In genomic region chr15:101204744-101205535, GRCh38 we compare ENCODE assay signal across 12 cellular contexts. TPM values are rescaled to one million over a fixed set of nuclear protein-coding genes. Genes with fewer than 3 reads are reported as not detected.
A peak's percentile ranks its signal among the peaks of the same experiment; 100 is the strongest.
DNase-seq lines count a peak whose midpoint lies in the region; ATAC-seq and TF ChIP-seq lines count a peak whose summit lies in the region.
"Had no signal": no experiment of that assay in that cellular context is flagged by ENCODE, and none has a peak within 500 bp of the region (broad histone marks: within the 10 kb centered on the region; RNA-seq: fewer than 3 reads in every experiment).

No MANE protein-coding gene starts in this region.

- H3K4me2 ChIP-seq in GM23248 (ENCODE audit: unreplicated experiment), result peak overlapping the region; percentile 43

- H3K9me2 ChIP-seq in GM23248 (ENCODE audit: insufficient read depth), result no peaks in the 10 kb centered on the region

- in situ Hi-C loops in GM23248 (cut with MboI), result no loop called here

- H3K9ac ChIP-seq in GM23248, result peak overlapping the region; percentile 63

- H3K4me3 Mint-ChIP-seq in activated CD8-positive, alpha-beta T cell treated with anti-CD3 and anti-CD28 coated beads, Interleukin-2, amount 10 ng/mL, durations not matched to agents 7 days and 5 days, result peak overlapping the region; percentile 73

- CTCF ChIA-PET in activated CD8-positive, alpha-beta T cell treated with anti-CD3 and anti-CD28 coated beads, Interleukin-2, amount 10 ng/mL, durations not matched to agents 7 days and 5 days (lab: Charles Lee), result interaction anchor here (0.7 to 2.2 kb wide), 15 partner anchors 10 to 115 kb away, joined by 3 to 13 read pairs (median 4); no protein-coding TSS in a partner anchor

- H3K27ac ChIP-seq in GM23248 (peak overlapping the region; percentile 89), suprapubic skin (no peak overlapping the region)
- H3K27ac ChIP-seq: gastrocnemius medialis had no signal

- H3K27me3 ChIP-seq in GM23248 (replicated peaks; ENCODE audit: insufficient read depth) (no peaks in the 10 kb centered on the region), suprapubic skin (no peaks in the 10 kb centered on the region)
- H3K27me3 ChIP-seq: gastrocnemius medialis had no signal

- H3F3A ChIP-seq in GM23248 (ENCODE audit: insufficient read depth), result peaks cover 67% of the 10 kb centered on the region

- WGBS in GM23248 (ENCODE audit: low coverage in 1 of 2, low lambda C conversion rate in 2 of 2, missing lambda C conversion rate in 2 of 2), 2 experiments, result 42 to 45% methylated on average over 5 of the region's 5 CpGs
- 75% methylated on average over 5 of the region's 5 CpGs for WGBS in suprapubic skin

- no peak for TF ChIP-seq EP300 in suprapubic skin (IDR thresholded peaks at IDR 0.05)

- H3K9me3 Mint-ChIP-seq in activated CD8-positive, alpha-beta T cell treated with anti-CD3 and anti-CD28 coated beads, Interleukin-2, amount 10 ng/mL, durations not matched to agents 7 days and 5 days (ENCODE audit: insufficient read depth), result no peaks in the 10 kb centered on the region

- POLR2A ChIA-PET in activated CD8-positive, alpha-beta T cell treated with anti-CD3 and anti-CD28 coated beads, Interleukin-2, amount 10 ng/mL, durations not matched to agents 7 days and 5 days (lab: Charles Lee), result interaction anchor here (0.6 to 1.8 kb wide), 8 partner anchors 35 to 101 kb away, joined by 3 to 9 read pairs (median 4); partner anchors contain the start of gene CHSY1

- H3K4me1 ChIP-seq in GM23248 (ENCODE audit: insufficient read depth), result peaks cover 62% of the 10 kb centered on the region
- H3K4me1 ChIP-seq in suprapubic skin, result peaks cover 92% of the 10 kb centered on the region

- H3K27me3 Mint-ChIP-seq in activated CD8-positive, alpha-beta T cell treated with anti-CD3 and anti-CD28 coated beads, Interleukin-2, amount 10 ng/mL, durations not matched to agents 7 days and 5 days (ENCODE audit: low read depth), result no peaks in the 10 kb centered on the region

- H3K36me3 ChIP-seq in GM23248 (ENCODE audit: low read depth) (no peaks in the 10 kb centered on the region), suprapubic skin (no peaks in the 10 kb centered on the region)
- H3K36me3 ChIP-seq: gastrocnemius medialis had no signal

- no peak overlapping the region for H2AFZ ChIP-seq in GM23248

- TF ChIP-seq CTCF in AG10803 (conservative IDR thresholded peaks at IDR 0.05; ENCODE audit: low read length) (no peak), fibroblast of villous mesenchyme (IDR thresholded peaks at IDR 0.05; ENCODE audit: insufficient read depth, low read depth, low read length) (no peak), suprapubic skin (IDR thresholded peaks at IDR 0.05) (no peak)

- H3K4me1 Mint-ChIP-seq in activated CD8-positive, alpha-beta T cell treated with anti-CD3 and anti-CD28 coated beads, Interleukin-2, amount 10 ng/mL, durations not matched to agents 7 days and 5 days (ENCODE audit: low read depth), result peaks cover 88% of the 10 kb centered on the region

- no peak for ATAC-seq in activated CD8-positive, alpha-beta T cell treated with anti-CD3 and anti-CD28 coated beads, Interleukin-2, amount 10 ng/mL, durations not matched to agents 7 days and 5 days
- no peak for ATAC-seq in GM18502 (IDR thresholded peaks at IDR 0.05; ENCODE audit: poor library complexity, unreplicated experiment)
- ATAC-seq: gastrocnemius medialis had no signal

- DNase-seq in AG10803 (ENCODE audit: low read depth) (peak; percentile 93), GM23248 (peak; percentile 76), fibroblast of villous mesenchyme (ENCODE audit: low read depth) (peak; percentile 69), suprapubic skin (ENCODE audit: low spot score in 2 of 2) (no peak), HPDE6-E6E7 (ENCODE audit: extremely low spot score) (no peak), LoVo (ENCODE audit: low spot score) (no peak)
- no peak for DNase-seq in activated CD8-positive, alpha-beta T cell treated with anti-CD3 and anti-CD28 coated beads, Interleukin-2, amount 10 ng/mL, durations not matched to agents 7 days and 5 days
- DNase-seq: gastrocnemius medialis; NCI-H2171 treated with DMSO at 0.1 percent for 48 hours; stimulated activated CD4-positive, alpha-beta T cell treated with anti-CD3 and anti-CD28 coated beads, Interleukin-4, amount 100 ng/mL, for 4 hours had no signal

- H3K9me3 ChIP-seq in GM23248 (ENCODE audit: low read depth) (no peaks in the 10 kb centered on the region), suprapubic skin (no peaks in the 10 kb centered on the region)
- H3K9me3 ChIP-seq: gastrocnemius medialis had no signal

- H3K36me3 Mint-ChIP-seq in activated CD8-positive, alpha-beta T cell treated with anti-CD3 and anti-CD28 coated beads, Interleukin-2, amount 10 ng/mL, durations not matched to agents 7 days and 5 days (ENCODE audit: low read depth), result peaks cover 47% of the 10 kb centered on the region

- TF ChIP-seq POLR2A in suprapubic skin (IDR thresholded peaks at IDR 0.05), result no peak

- H3K4me3 ChIP-seq in AG10803 (ENCODE audit: low read length) (no peak overlapping the region), GM23248 (no peak overlapping the region), fibroblast of villous mesenchyme (ENCODE audit: low read depth, low read length) (no peak overlapping the region), suprapubic skin (no peak overlapping the region)
- H3K4me3 ChIP-seq: coronary artery, gastrocnemius medialis had no signal

- peak overlapping the region; percentile 90 for H3K27ac Mint-ChIP-seq in activated CD8-positive, alpha-beta T cell treated with anti-CD3 and anti-CD28 coated beads, Interleukin-2, amount 10 ng/mL, durations not matched to agents 7 days and 5 days

- peaks cover 87% of the 10 kb centered on the region for H3K79me2 ChIP-seq in GM23248 (ENCODE audit: insufficient read depth)

- no peaks in the 10 kb centered on the region for H4K20me1 ChIP-seq in GM23248 (ENCODE audit: insufficient read depth)

RNA-seq across cellular contexts. Expression of gene CHSY1, which starts 46.9 kb away (rescaled TPM):
- total RNA-seq in GM23248 (2014; rRNA removed; shearing (Covaris generic)), result 29.8 and 31.3 TPM in 2 replicates
- 4.8 and 5.2 TPM in 2 replicates for polyA plus RNA-seq in GM23248 (2016; fragmentation: Nextera tagmentation; extraction: Ambion mirVana)
- total RNA-seq in activated CD8-positive, alpha-beta T cell treated with anti-CD3 and anti-CD28 coated beads, Interleukin-2, amount 10 ng/mL, durations not matched to agents 7 days and 5 days, result 10 to 100 TPM; 44.6 to 46.4 TPM
- 41.5 and 48.3 TPM in 2 replicates for total RNA-seq in fibroblast of villous mesenchyme
- total RNA-seq in suprapubic skin, result 10 to 100 TPM; 29.7 to 39.6 (median 30.5) TPM

Comparison
In these comparisons a context has a peak if more than half of its experiments do, and no peak if none do; other contexts are left out.
1. DNase-seq: peak in AG10803 (single experiment), GM23248 (single experiment) and fibroblast of villous mesenchyme (single experiment); none in activated CD8-positive, alpha-beta T cell treated with anti-CD3 and anti-CD28 coated beads, Interleukin-2, amount 10 ng/mL, durations not matched to agents 7 days and 5 days (single experiment), suprapubic skin (0 of 2), HPDE6-E6E7 (single experiment) and LoVo (single experiment).